ENCODE assay signal across 9 cellular contexts in genomic region chr13:35157143-35157755, GRCh38.
DNase-seq lines count a peak whose midpoint lies in the region; ATAC-seq and TF ChIP-seq lines count a peak whose summit lies in the region.
"Had no signal": no experiment of that assay in that cellular context is flagged by ENCODE, and none has a peak within 500 bp of the region (broad histone marks: within the 10 kb centered on the region; RNA-seq: fewer than 3 reads in every experiment).

No MANE protein-coding gene starts in this region.

- H3K4me3 ChIP-seq in KMS-11 (IDR thresholded peaks at IDR 0.05; ENCODE audit: insufficient read depth, low read depth, low read length), result no peak overlapping the region
- H3K4me3 ChIP-seq: BLaER1 had no signal

- H3K9me3 Mint-ChIP-seq in mesothelial cell of epicardium, result no peaks in the 10 kb centered on the region

- peak; percentile 64 for ATAC-seq in GM21390 (IDR thresholded peaks at IDR 0.05; ENCODE audit: unreplicated experiment)

- DNase-seq in DMS79 treated with DMSO at 0.1 percent for 48 hours (lab: John Stamatoyannopoulos, UW) (peak; percentile 22), DMS79 (lab: John Stamatoyannopoulos, UW) (no peak), SHP77 (lab: John Stamatoyannopoulos, UW) (peak; percentile 66 to 69), dermis microvascular lymphatic vessel endothelial cell (ENCODE audit: low read depth in 2 of 2) (peak; percentile 41 to 62), mesothelial cell of epicardium (ENCODE audit: low spot score in 2 of 2, unreplicated experiment in 2 of 2) (peak in 1 of 2 experiments; percentile 41), T-helper 9 cell (no peak)

- no peaks in the 10 kb centered on the region for H3K27me3 ChIP-seq in KMS-11 (ENCODE audit: insufficient read depth, low read depth)
- H3K27me3 ChIP-seq: BLaER1 had no signal

- no peaks in the 10 kb centered on the region for H3K79me2 ChIP-seq in KMS-11 (ENCODE audit: insufficient read depth, low read depth)

- peaks cover 10% of the 10 kb centered on the region for H3K36me3 Mint-ChIP-seq in mesothelial cell of epicardium

- no peak overlapping the region for H2AFZ ChIP-seq in KMS-11 (ENCODE audit: low read depth)

- H3K4me1 ChIP-seq in KMS-11 (ENCODE audit: low read depth, poor library complexity, severe bottlenecking), result no peaks in the 10 kb centered on the region

- no peak overlapping the region for H3K4me2 ChIP-seq in KMS-11
- H3K4me2 ChIP-seq: BLaER1 had no signal

- H3K9ac ChIP-seq in KMS-11, result no peak overlapping the region
- H3K9ac ChIP-seq: BLaER1 had no signal

- no peaks in the 10 kb centered on the region for H3K27me3 Mint-ChIP-seq in mesothelial cell of epicardium (ENCODE audit: low read depth)

- H3K4me1 Mint-ChIP-seq in mesothelial cell of epicardium, result peaks cover 14% of the 10 kb centered on the region

- no peak overlapping the region for H3K4me3 Mint-ChIP-seq in mesothelial cell of epicardium

- peak overlapping the region; percentile 23 for H3K27ac Mint-ChIP-seq in mesothelial cell of epicardium

- no peaks in the 10 kb centered on the region for H4K20me1 ChIP-seq in KMS-11 (ENCODE audit: insufficient read depth)
- H4K20me1 ChIP-seq: BLaER1 had no signal

- no peak overlapping the region for H3K27ac ChIP-seq in KMS-11
- H3K27ac ChIP-seq: BLaER1 had no signal

- TF ChIP-seq CTCF in KMS-11 (conservative IDR thresholded peaks at IDR 0.05; ENCODE audit: low read depth, low read length), result peak; percentile 52
- TF ChIP-seq CTCF in mesothelial cell of epicardium (IDR thresholded peaks at IDR 0.05; ENCODE audit: unreplicated experiment), result peak; percentile 65

- no peaks in the 10 kb centered on the region for H3K36me3 ChIP-seq in KMS-11 (ENCODE audit: insufficient read depth)
- H3K36me3 ChIP-seq: BLaER1 had no signal

Comparison
In these comparisons a context has a peak if more than half of its experiments do, and no peak if none do; other contexts are left out.
1. DNase-seq: peak in DMS79 treated with DMSO at 0.1 percent for 48 hours (single experiment), SHP77 (2 of 2) and dermis microvascular lymphatic vessel endothelial cell (2 of 2); none in DMS79 (single experiment) and T-helper 9 cell (single experiment).